1 cellular context compared by ENCODE assay signal in genomic region chr12:116694653-116695463, GRCh38.
TF ChIP-seq lines count a peak whose summit lies in the region.

No MANE protein-coding gene starts in this region.

TF ChIP-seq in IMR-90, 13 proteins besides CTCF, POLR2A, EP300 and RAD21:
- TF ChIP-seq USF2 (IDR thresholded peaks at IDR 0.05; ENCODE audit: low read depth, low read length) (no peak), BHLHE40 (IDR thresholded peaks at IDR 0.05; ENCODE audit: low read depth, low read length) (no peak), FOS (IDR thresholded peaks at IDR 0.05; ENCODE audit: low read depth, low read length) (no peak), NFE2L2 (IDR thresholded peaks at IDR 0.05; ENCODE audit: low read depth, low read length) (no peak), RFX5 (IDR thresholded peaks at IDR 0.05; ENCODE audit: low read depth, low read length) (no peak), MAFK (IDR thresholded peaks at IDR 0.05; ENCODE audit: low read depth, low read length) (no peak), CEBPB (IDR thresholded peaks at IDR 0.05; ENCODE audit: low read depth, low read length) (no peak), CHD1 (IDR thresholded peaks at IDR 0.05; ENCODE audit: low read depth, low read length) (no peak), MAZ (IDR thresholded peaks at IDR 0.05; ENCODE audit: borderline replicate concordance, low read depth, low read length) (no peak), SMC3 (IDR thresholded peaks at IDR 0.05; ENCODE audit: low read depth, low read length) (no peak), MXI1 (IDR thresholded peaks at IDR 0.05; ENCODE audit: borderline replicate concordance, low read depth, low read length) (no peak)
- TF ChIP-seq, protein P1, sequence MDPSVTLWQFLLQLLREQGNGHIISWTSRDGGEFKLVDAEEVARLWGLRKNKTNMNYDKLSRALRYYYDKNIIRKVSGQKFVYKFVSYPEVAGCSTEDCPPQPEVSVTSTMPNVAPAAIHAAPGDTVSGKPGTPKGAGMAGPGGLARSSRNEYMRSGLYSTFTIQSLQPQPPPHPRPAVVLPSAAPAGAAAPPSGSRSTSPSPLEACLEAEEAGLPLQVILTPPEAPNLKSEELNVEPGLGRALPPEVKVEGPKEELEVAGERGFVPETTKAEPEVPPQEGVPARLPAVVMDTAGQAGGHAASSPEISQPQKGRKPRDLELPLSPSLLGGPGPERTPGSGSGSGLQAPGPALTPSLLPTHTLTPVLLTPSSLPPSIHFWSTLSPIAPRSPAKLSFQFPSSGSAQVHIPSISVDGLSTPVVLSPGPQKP (IDR thresholded peaks at IDR 0.05; ENCODE audit: borderline replicate concordance, low read depth, low read length): no peak
